Comparison of ENCODE assay signal across 12 cellular contexts in genomic region chr22:37684803-37685615, GRCh38. TPM values are rescaled to one million over a fixed set of nuclear protein-coding genes. Genes with fewer than 3 reads are reported as not detected.
DNase-seq lines count a peak whose midpoint lies in the region; ATAC-seq and TF ChIP-seq lines count a peak whose summit lies in the region.
"Had no signal": no experiment of that assay in that cellular context is flagged by ENCODE, and none has a peak within 500 bp of the region (broad histone marks: within the 10 kb centered on the region; RNA-seq: fewer than 3 reads in every experiment).

No MANE protein-coding gene starts in this region.

- H3K27me3 ChIP-seq in MM.1S (replicated peaks; ENCODE audit: insufficient read depth, low read length): no peaks in the 10 kb centered on the region
- no peaks in the 10 kb centered on the region for H3K27me3 ChIP-seq in breast epithelium
- no peaks in the 10 kb centered on the region for H3K27me3 ChIP-seq in A673 (replicated peaks; ENCODE audit: insufficient read depth, low read depth, low read length, poor library complexity)
- H3K27me3 ChIP-seq: foreskin keratinocyte, tibial nerve had no signal

- no peak for TF ChIP-seq POLR2A in breast epithelium (IDR thresholded peaks at IDR 0.05)

- DNase-seq in MM.1S (peak; percentile 40), breast epithelium (ENCODE audit: low spot score in 2 of 2) (no peak), mucosa of gallbladder (ENCODE audit: low spot score) (peak; percentile 55), A673 (ENCODE audit: low spot score) (no peak), HK-2 (ENCODE audit: unreplicated experiment) (no peak), glomerular visceral epithelial cell (ENCODE audit: extremely low spot score) (no peak)
- DNase-seq: dermis blood vessel endothelial cell, occipital lobe had no signal

- H3K27ac ChIP-seq in 22Rv1: peak overlapping the region; percentile 80; the same call in 1 of the 2 replicates
- peak overlapping the region; percentile 54; the same call in 1 of the 2 replicates for H3K27ac ChIP-seq in MM.1S (ENCODE audit: low read length)
- peak overlapping the region; percentile 91 to 93 for H3K27ac ChIP-seq in breast epithelium
- H3K27ac ChIP-seq in A673 (ENCODE audit: low read depth, low read length, poor library complexity, severe bottlenecking): no peak overlapping the region

- H3K9me3 ChIP-seq in MM.1S (replicated peaks; ENCODE audit: insufficient read depth, low read length) (no peaks in the 10 kb centered on the region), breast epithelium (no peaks in the 10 kb centered on the region), A673 (ENCODE audit: low read depth, low read length, poor library complexity, severe bottlenecking) (no peaks in the 10 kb centered on the region)
- H3K9me3 ChIP-seq: tibial nerve had no signal

- H3K4me1 ChIP-seq in MM.1S (ENCODE audit: low read length): peaks cover 20% of the 10 kb centered on the region
- H3K4me1 ChIP-seq in breast epithelium: peaks cover 0 to 20% of the 10 kb centered on the region in 2 donors
- H3K4me1 ChIP-seq in A673 (ENCODE audit: insufficient read depth, low read length, poor library complexity, severe bottlenecking): peaks cover 7% of the 10 kb centered on the region

- H3F3A ChIP-seq in MM.1S (ENCODE audit: insufficient read depth, low read length): peaks cover 21% of the 10 kb centered on the region

- H3K79me2 ChIP-seq in MM.1S (ENCODE audit: low read length): peaks cover 26% of the 10 kb centered on the region

- peak overlapping the region; percentile 82 for H3K4me2 ChIP-seq in MM.1S (ENCODE audit: low read depth, low read length)

- peak overlapping the region; percentile 14; the same call in 1 of the 2 replicates for H3K9ac ChIP-seq in MM.1S (ENCODE audit: low read length)

- ATAC-seq in GM21723 (IDR thresholded peaks at IDR 0.05; ENCODE audit: unreplicated experiment): no peak
- ATAC-seq: foreskin keratinocyte had no signal

- TF ChIP-seq CTCF in 22Rv1 (IDR thresholded peaks at IDR 0.05): no peak
- TF ChIP-seq CTCF in MM.1S (IDR thresholded peaks at IDR 0.05; ENCODE audit: low read length): no peak
- TF ChIP-seq CTCF in breast epithelium (IDR thresholded peaks at IDR 0.05): no peak
- no peak for TF ChIP-seq CTCF in A673 (conservative IDR thresholded peaks at IDR 0.05; ENCODE audit: low read depth, low read length)

- H2AFZ ChIP-seq in MM.1S (ENCODE audit: low read length): peak overlapping the region; percentile 86

- no peaks in the 10 kb centered on the region for H4K20me1 ChIP-seq in MM.1S (ENCODE audit: insufficient read depth, low read length)

- POLR2A ChIA-PET in A673 (lab: Charles Lee; ENCODE audit: low non-redundant PET): no interaction called here

- intact Hi-C loops in breast epithelium (cut with DNase I; ENCODE audit: low total_unique reads): loop anchor here (5.0 kb wide), 1 partner anchor 52 kb away; no protein-coding TSS in a partner anchor
- intact Hi-C loops in A673 (cut with micrococcal nuclease; ENCODE audit: unreplicated experiment): loop anchor here (5.0 kb wide), 2 partner anchors 43 to 148 kb away; no protein-coding TSS in a partner anchor

- CTCF ChIA-PET in A673 (lab: Charles Lee): interaction anchor here (2.1 kb wide), 1 partner anchor 42 kb away, joined by 6 read pairs; no protein-coding TSS in a partner anchor

- H3K4me3 ChIP-seq in MM.1S (ENCODE audit: low read length) (peak overlapping the region; percentile 8; the same call in 1 of the 2 replicates), breast epithelium (no peak overlapping the region), A673 (ENCODE audit: low read depth, low read length, poor library complexity, severe bottlenecking) (no peak overlapping the region)

- no TSS peak for BruUV-seq in A673 (replicated peaks; lab: Mats Ljungman, UMichigan)

- H3K9me2 ChIP-seq in MM.1S (replicated peaks; ENCODE audit: insufficient read depth, low read length): no peaks in the 10 kb centered on the region

- H3K36me3 ChIP-seq in MM.1S (replicated peaks; ENCODE audit: insufficient read depth, low read length): no peaks in the 10 kb centered on the region
- no peaks in the 10 kb centered on the region for H3K36me3 ChIP-seq in breast epithelium
- peaks cover 14% of the 10 kb centered on the region for H3K36me3 ChIP-seq in A673 (ENCODE audit: insufficient read depth, low read length, poor library complexity, severe bottlenecking)

RNA-seq across cellular contexts. Expression of gene NOL12, which starts 1.1 kb away (rescaled TPM):
- 10 to 100 TPM; 24.5 to 29.4 (median 24.6) TPM for total RNA-seq in breast epithelium
- 27.1 TPM for total RNA-seq in mucosa of gallbladder
- 51.9 and 52.9 TPM in 2 replicates for total RNA-seq in A673 (2021)

RNA-seq across cellular contexts. Expression of gene LGALS1, which starts 9.6 kb away (rescaled TPM):
- total RNA-seq in breast epithelium (1,000 to 10,000 TPM in 1 of 3 donors, 100 to 1,000 TPM in 2; 621 to 2,412 (median 641) TPM), mucosa of gallbladder (587 TPM), A673 (2021) (269 and 322 TPM in 2 replicates)

RNA-seq across cellular contexts. Expression of gene TRIOBP, which starts 11.8 kb away (rescaled TPM):
- total RNA-seq in breast epithelium: 10 to 100 TPM; 78.3 to 95.0 (median 88.3) TPM
- total RNA-seq in mucosa of gallbladder: 119 TPM
- total RNA-seq in A673 (2021): 28.7 and 35.1 TPM in 2 replicates

RNA-seq across cellular contexts. Expression of gene PDXP, which starts 26.5 kb away (rescaled TPM):
- total RNA-seq in breast epithelium: 1 to 10 TPM; 4.2 to 6.9 (median 4.2) TPM
- total RNA-seq in mucosa of gallbladder: 12.1 TPM
- total RNA-seq in A673 (2021): 57.3 and 63.5 TPM in 2 replicates

RNA-seq across cellular contexts. Expression of gene SH3BP1, which starts 45.5 kb away (rescaled TPM):
- total RNA-seq in breast epithelium (1 to 10 TPM; 3.8 to 8.8 (median 7.3) TPM), mucosa of gallbladder (13.6 TPM), A673 (2021) (12.9 and 22.7 TPM in 2 replicates)

Comparison
In these comparisons a context has a peak if more than half of its experiments do, and no peak if none do; other contexts are left out.
1. DNase-seq: peak in MM.1S (single experiment) and mucosa of gallbladder (single experiment); none in breast epithelium (0 of 2), A673 (single experiment), HK-2 (single experiment) and glomerular visceral epithelial cell (single experiment).